In genomic region chr6:3746119-3746691, GRCh38 we compare ENCODE assay signal across 9 cellular contexts. TPM values are rescaled to one million over a fixed set of nuclear protein-coding genes. Genes with fewer than 3 reads are reported as not detected.
DNase-seq lines count a peak whose midpoint lies in the region; TF ChIP-seq lines count a peak whose summit lies in the region.
"Had no signal": no experiment of that assay in that cellular context is flagged by ENCODE, and none has a peak within 500 bp of the region (broad histone marks: within the 10 kb centered on the region; RNA-seq: fewer than 3 reads in every experiment).

No MANE protein-coding gene starts in this region.

- H3K9me3 ChIP-seq in adipocyte (ENCODE audit: control insufficient read depth, low read length) (no peaks in the 10 kb centered on the region), osteoblast (ENCODE audit: low read depth, low read length) (no peaks in the 10 kb centered on the region)

- DNase-seq in GM13976 (ENCODE audit: low spot score) (peak; percentile 51), HFFc6 (no peak), adipocyte (ENCODE audit: low read depth) (no peak), osteoblast (ENCODE audit: insufficient read length, low spot score, missing footprints) (peak; percentile 58), mesenteric fat pad (ENCODE audit: low spot score) (no peak)
- DNase-seq in stimulated activated CD4-positive, alpha-beta T cell treated with anti-CD3 and anti-CD28 coated beads, Interleukin-4, amount 100 ng/mL, for 1 hour, result no peak
- DNase-seq in stimulated activated naive CD4-positive, alpha-beta T cell (lab: John Stamatoyannopoulos, UW), result no peak
- no peak for DNase-seq in activated CD4-positive, CD25-positive, alpha-beta regulatory T cell (lab: John Stamatoyannopoulos, UW)
- DNase-seq: CD8-positive, alpha-beta T cell had no signal

- peak overlapping the region; percentile 98 for H3K4me2 ChIP-seq in osteoblast (ENCODE audit: insufficient read depth, low read length)

- H3K4me3 Mint-ChIP-seq in HFFc6, result peak overlapping the region; percentile 41; the same call in 1 of the 2 replicates
- H3K4me3 Mint-ChIP-seq: CD8-positive, alpha-beta T cell had no signal

- H3K4me3 ChIP-seq in adipocyte (ENCODE audit: low read length) (peak overlapping the region; percentile 91), osteoblast (ENCODE audit: insufficient read depth, low read length) (peak overlapping the region; percentile 85)

- in situ Hi-C loops in GM13976 (cut with MboI; ENCODE audit: low sequenced_read_pairs, unreplicated experiment), result loop anchor here (25.0 kb wide), 1 partner anchor 416 kb away; no protein-coding TSS in a partner anchor

- peak overlapping the region; percentile 64 for H3K27ac Mint-ChIP-seq in HFFc6
- H3K27ac Mint-ChIP-seq: CD8-positive, alpha-beta T cell had no signal

- H2AFZ ChIP-seq in osteoblast (ENCODE audit: low read length), result no peak overlapping the region

- H3K9ac ChIP-seq in adipocyte (ENCODE audit: low read length), result peak overlapping the region; percentile 92

- H3K27me3 ChIP-seq in adipocyte (replicated peaks; ENCODE audit: control insufficient read depth, insufficient read depth, low read length) (no peaks in the 10 kb centered on the region), osteoblast (ENCODE audit: insufficient read depth, low read length) (no peaks in the 10 kb centered on the region)

- peaks cover 76% of the 10 kb centered on the region for H3K4me1 ChIP-seq in adipocyte (ENCODE audit: control insufficient read depth, insufficient read depth, low read length)
- peaks cover 78% of the 10 kb centered on the region for H3K4me1 ChIP-seq in osteoblast (ENCODE audit: insufficient read depth, low read length)

- H3K36me3 ChIP-seq in adipocyte (ENCODE audit: control insufficient read depth, insufficient read depth, low read length, severe bottlenecking) (peaks cover 29% of the 10 kb centered on the region), osteoblast (ENCODE audit: insufficient read depth, low read length) (peaks cover 62% of the 10 kb centered on the region)

- H3K27me3 Mint-ChIP-seq in HFFc6 (ENCODE audit: insufficient read depth), result peaks cover 9% of the 10 kb centered on the region

- peaks cover 27% of the 10 kb centered on the region for H3K36me3 Mint-ChIP-seq in HFFc6 (ENCODE audit: low read depth)
- H3K36me3 Mint-ChIP-seq: CD8-positive, alpha-beta T cell had no signal

- TF ChIP-seq CTCF in GM13976 (IDR thresholded peaks at IDR 0.05; ENCODE audit: borderline replicate concordance, control extremely low read depth, extremely low read depth, insufficient read depth, missing control alignments) (no peak), HFFc6 (IDR thresholded peaks at IDR 0.05) (no peak), osteoblast (IDR thresholded peaks at IDR 0.05; ENCODE audit: extremely low read depth, low read depth, low read length) (no peak)

- no peaks in the 10 kb centered on the region for H3K9me3 Mint-ChIP-seq in HFFc6
- H3K9me3 Mint-ChIP-seq: CD8-positive, alpha-beta T cell had no signal

- H4K20me1 ChIP-seq in osteoblast (ENCODE audit: insufficient read depth, low read length), result peaks cover 88% of the 10 kb centered on the region

- H3K27ac ChIP-seq in osteoblast (ENCODE audit: low read depth, low read length), result peak overlapping the region; percentile 38

- peaks cover 78% of the 10 kb centered on the region for H3K4me1 Mint-ChIP-seq in HFFc6 (ENCODE audit: low read depth)

- H3K79me2 ChIP-seq in osteoblast (ENCODE audit: insufficient read depth, low read length), result peaks cover 100% of the 10 kb centered on the region

RNA-seq across cellular contexts. Expression of gene PXDC1, which starts 5.3 kb away (rescaled TPM):
- 10 to 100 TPM; 63.1 to 97.5 (median 72.8) TPM for total RNA-seq in HFFc6 (2021; fragmentation: NEBNext Ultra II Directional; extraction: Animal tissue kit (Norgen Biotek cat#: 25700))
- 144 and 161 TPM in 2 replicates for total RNA-seq in osteoblast
- 133 TPM for total RNA-seq in mesenteric fat pad

Comparison
In these comparisons a context has a peak if more than half of its experiments do, and no peak if none do; other contexts are left out.
1. DNase-seq: peak in GM13976 (single experiment) and osteoblast (single experiment); none in HFFc6 (single experiment), adipocyte (single experiment), stimulated activated CD4-positive, alpha-beta T cell treated with anti-CD3 and anti-CD28 coated beads, Interleukin-4, amount 100 ng/mL, for 1 hour (single experiment), stimulated activated naive CD4-positive, alpha-beta T cell (0 of 6), activated CD4-positive, CD25-positive, alpha-beta regulatory T cell (0 of 4) and mesenteric fat pad (single experiment).